In genomic region chr14:22502551-22502950, GRCh38 we compare ENCODE assay signal across 14 cellular contexts.
DNase-seq lines count a peak whose midpoint lies in the region; ATAC-seq and TF ChIP-seq lines count a peak whose summit lies in the region.
"Had no signal": no experiment of that assay in that cellular context is flagged by ENCODE, and none has a peak within 500 bp of the region (broad histone marks: within the 10 kb centered on the region; RNA-seq: fewer than 3 reads in every experiment).

No MANE protein-coding gene starts in this region.

- H3K4me1 Mint-ChIP-seq in activated naive CD4-positive, alpha-beta T cell treated with anti-CD3 and anti-CD28 coated beads, Interleukin-2, amount 10 ng/mL, durations not matched to agents 7 days and 5 days: peaks cover 61% of the 10 kb centered on the region
- H3K4me1 Mint-ChIP-seq in activated CD4-positive, alpha-beta memory T cell treated with anti-CD3 and anti-CD28 coated beads for 36 hours (ENCODE audit: low read depth): peaks cover 35% of the 10 kb centered on the region
- H3K4me1 Mint-ChIP-seq in immature natural killer cell: peaks cover 56 to 77% of the 10 kb centered on the region in 2 donors

- H3K36me3 Mint-ChIP-seq in activated naive CD4-positive, alpha-beta T cell treated with anti-CD3 and anti-CD28 coated beads, Interleukin-2, amount 10 ng/mL, durations not matched to agents 7 days and 5 days: peaks cover 92% of the 10 kb centered on the region
- peaks cover 97% of the 10 kb centered on the region for H3K36me3 Mint-ChIP-seq in activated CD4-positive, alpha-beta memory T cell treated with anti-CD3 and anti-CD28 coated beads for 36 hours
- peaks cover 14 to 30% (median 16%) of the 10 kb centered on the region in 3 donors for H3K36me3 Mint-ChIP-seq in immature natural killer cell

- intact Hi-C loops in activated CD4-positive, alpha-beta memory T cell treated with anti-CD3 and anti-CD28 coated beads for 36 hours (cut with micrococcal nuclease): loop anchor here (10.0 kb wide), 1 partner anchor 638 kb away; no protein-coding TSS in a partner anchor

- no peaks in the 10 kb centered on the region for H3K9me3 Mint-ChIP-seq in activated naive CD4-positive, alpha-beta T cell treated with anti-CD3 and anti-CD28 coated beads, Interleukin-2, amount 10 ng/mL, durations not matched to agents 7 days and 5 days
- H3K9me3 Mint-ChIP-seq in activated CD4-positive, alpha-beta memory T cell treated with anti-CD3 and anti-CD28 coated beads for 36 hours: no peaks in the 10 kb centered on the region
- H3K9me3 Mint-ChIP-seq in immature natural killer cell: no peaks in the 10 kb centered on the region

- DNase-seq in activated naive CD4-positive, alpha-beta T cell treated with anti-CD3 and anti-CD28 coated beads, Interleukin-2, amount 10 ng/mL, durations not matched to agents 7 days and 5 days: no peak
- DNase-seq in activated naive CD4-positive, alpha-beta T cell treated with Interleukin-2 at 50 U/mL for 16 hours: no peak
- DNase-seq in activated CD4-positive, alpha-beta memory T cell treated with anti-CD3 and anti-CD28 coated beads for 36 hours: no peak
- DNase-seq in immature natural killer cell (no peak), suprapubic skin (ENCODE audit: low spot score in 2 of 2) (no peak), GM19238 (ENCODE audit: insufficient read length, low spot score) (no peak), EL (no peak)
- DNase-seq: DMS79 treated with DMSO at 0.1 percent for 48 hours, hypothalamus, left lung, NCI-H2171 treated with DMSO at 0.1 percent for 48 hours, OCI-M1, upper lobe of right lung had no signal

- H3K27me3 Mint-ChIP-seq in activated naive CD4-positive, alpha-beta T cell treated with anti-CD3 and anti-CD28 coated beads, Interleukin-2, amount 10 ng/mL, durations not matched to agents 7 days and 5 days: no peaks in the 10 kb centered on the region
- no peaks in the 10 kb centered on the region for H3K27me3 Mint-ChIP-seq in activated CD4-positive, alpha-beta memory T cell treated with anti-CD3 and anti-CD28 coated beads for 36 hours
- peaks cover 0 to 4% (median 0%) of the 10 kb centered on the region in 3 donors for H3K27me3 Mint-ChIP-seq in immature natural killer cell (ENCODE audit: low read depth in 3 of 3)

- TF ChIP-seq POLR2A in suprapubic skin (IDR thresholded peaks at IDR 0.05): no peak

- CTCF ChIA-PET in activated naive CD4-positive, alpha-beta T cell treated with anti-CD3 and anti-CD28 coated beads, Interleukin-2, amount 10 ng/mL, durations not matched to agents 7 days and 5 days (lab: Charles Lee): interaction anchor here (1.0 kb wide), 1 partner anchor 24 kb away, joined by 3 read pairs; no protein-coding TSS in a partner anchor
- CTCF ChIA-PET in activated CD4-positive, alpha-beta memory T cell treated with anti-CD3 and anti-CD28 coated beads for 36 hours (lab: Charles Lee): interaction anchor here (2.6 kb wide), 1 partner anchor 68 kb away, joined by 8 read pairs; no protein-coding TSS in a partner anchor

- H3K4me3 ChIP-seq in suprapubic skin: peak overlapping the region; percentile 10
- H3K4me3 ChIP-seq: left lung, upper lobe of right lung had no signal

- no peaks in the 10 kb centered on the region for H3K9me3 ChIP-seq in suprapubic skin
- H3K9me3 ChIP-seq: left lung, upper lobe of right lung had no signal

- peak overlapping the region; percentile 84 for H3K4me3 Mint-ChIP-seq in activated naive CD4-positive, alpha-beta T cell treated with anti-CD3 and anti-CD28 coated beads, Interleukin-2, amount 10 ng/mL, durations not matched to agents 7 days and 5 days
- H3K4me3 Mint-ChIP-seq in activated CD4-positive, alpha-beta memory T cell treated with anti-CD3 and anti-CD28 coated beads for 36 hours: peak overlapping the region; percentile 87
- peak overlapping the region in 1 of 5 donors; percentile 54 for H3K4me3 Mint-ChIP-seq in immature natural killer cell

- TF ChIP-seq EP300 in suprapubic skin (IDR thresholded peaks at IDR 0.05): no peak

- H3K36me3 ChIP-seq in suprapubic skin: no peaks in the 10 kb centered on the region
- H3K36me3 ChIP-seq: left lung, upper lobe of right lung had no signal

- no peak for ATAC-seq in GM21528 (IDR thresholded peaks at IDR 0.05; ENCODE audit: low FRiP score, unreplicated experiment)
- ATAC-seq: upper lobe of right lung had no signal

- 41% methylated on average over 4 of the region's 6 CpGs for WGBS in suprapubic skin

- POLR2A ChIA-PET in activated CD4-positive, alpha-beta memory T cell treated with anti-CD3 and anti-CD28 coated beads for 36 hours (lab: Charles Lee): interaction anchor here (1.1 to 29.3 kb wide), 10 partner anchors 6 to 502 kb away, joined by 3 to 639 read pairs (median 16); no protein-coding TSS in a partner anchor

- peaks cover 38% of the 10 kb centered on the region for H3K4me1 ChIP-seq in suprapubic skin
- H3K4me1 ChIP-seq: left lung, upper lobe of right lung had no signal

- no peaks in the 10 kb centered on the region for H3K27me3 ChIP-seq in suprapubic skin
- H3K27me3 ChIP-seq: left lung, upper lobe of right lung had no signal

- no peak for TF ChIP-seq CTCF in suprapubic skin (IDR thresholded peaks at IDR 0.05)

- peak overlapping the region; percentile 70 for H3K27ac ChIP-seq in suprapubic skin
- H3K27ac ChIP-seq: upper lobe of right lung had no signal

- peak overlapping the region; percentile 96 for H3K27ac Mint-ChIP-seq in activated naive CD4-positive, alpha-beta T cell treated with anti-CD3 and anti-CD28 coated beads, Interleukin-2, amount 10 ng/mL, durations not matched to agents 7 days and 5 days
- H3K27ac Mint-ChIP-seq in activated CD4-positive, alpha-beta memory T cell treated with anti-CD3 and anti-CD28 coated beads for 36 hours: peak overlapping the region; percentile 98
- peak overlapping the region; percentile 36 to 98 (median 66) for H3K27ac Mint-ChIP-seq in immature natural killer cell
